In the genomic region with DNA sequence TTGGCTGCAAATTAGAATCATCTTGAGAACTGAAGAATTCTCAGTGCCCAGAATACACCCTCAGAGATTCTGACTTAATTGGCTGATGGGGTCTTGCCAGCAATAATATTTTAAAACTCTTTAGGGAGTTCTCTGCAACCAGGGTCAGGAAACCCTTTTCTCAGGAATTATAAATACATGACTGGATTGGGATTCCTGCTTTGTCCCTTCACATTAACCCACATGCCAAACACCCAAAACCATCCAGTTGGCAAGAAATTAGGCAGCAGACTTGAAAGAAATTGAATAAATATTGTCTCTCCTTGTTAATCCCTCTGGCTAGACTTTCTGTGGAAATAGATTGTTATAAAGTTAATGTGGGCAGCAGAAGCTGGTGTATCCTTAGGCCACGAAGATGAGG, we compare ENCODE assay signal across 26 cellular contexts.
"Had no signal": no experiment of that assay in that cellular context is flagged by ENCODE, and none has a peak within 500 bp of the region (broad histone marks: within the 10 kb centered on the region; RNA-seq: fewer than 3 reads in every experiment).

No MANE protein-coding gene starts in this region.

- H3K4me1 Mint-ChIP-seq: activated B cell treated with CpG ODN at 0.5 μM for 24 hours; activated CD4-positive, alpha-beta T cell treated with anti-CD3 and anti-CD28 coated beads, Interleukin-2, amount 10 ng/mL, durations not matched to agents 24 days and 14 days; activated CD8-positive, alpha-beta memory T cell treated with anti-CD3 and anti-CD28 coated beads, Interleukin-2, amount 10 ng/mL, durations not matched to agents 7 days and 5 days had no signal

- H3K9me3 Mint-ChIP-seq: activated B cell treated with CpG ODN at 0.5 μM for 24 hours had no signal

- H3K4me3 Mint-ChIP-seq: activated B cell treated with CpG ODN at 0.5 μM for 24 hours; activated CD4-positive, alpha-beta T cell treated with anti-CD3 and anti-CD28 coated beads, Interleukin-2, amount 10 ng/mL, durations not matched to agents 24 days and 14 days; activated CD8-positive, alpha-beta memory T cell treated with anti-CD3 and anti-CD28 coated beads, Interleukin-2, amount 10 ng/mL, durations not matched to agents 7 days and 5 days; activated naive CD4-positive, alpha-beta T cell treated with anti-CD3 and anti-CD28 coated beads for 36 hours; activated naive CD8-positive, alpha-beta T cell; activated T-cell treated with anti-CD3 and anti-CD28 coated beads, Interleukin-2, amount 50 U/mL, for 24 hours; activated T-helper 1 cell treated with anti-CD3 and anti-CD28 coated beads, Interleukin-12 subunit alpha, Interleukin-12 subunit beta, Interleukin-2, Interleukin-4 antibody, amounts not matched to agents 30 ng/mL and 10 ng/mL and 1 ng/mL, durations not matched to agents 14 hours and 24 hours and 36 hours had no signal

- H3K27me3 Mint-ChIP-seq: activated B cell treated with CpG ODN at 0.5 μM for 24 hours; activated CD4-positive, alpha-beta T cell treated with anti-CD3 and anti-CD28 coated beads, Interleukin-2, amount 10 ng/mL, durations not matched to agents 24 days and 14 days; activated CD8-positive, alpha-beta memory T cell treated with anti-CD3 and anti-CD28 coated beads, Interleukin-2, amount 10 ng/mL, durations not matched to agents 7 days and 5 days had no signal

- H3K4me3 ChIP-seq: cardiac muscle cell, SJCRH30 had no signal

- ATAC-seq: activated CD8-positive, alpha-beta memory T cell treated with anti-CD3 and anti-CD28 coated beads, Interleukin-2, amount 10 ng/mL, durations not matched to agents 7 days and 5 days; Panc1 had no signal

- H3K36me3 Mint-ChIP-seq: activated CD8-positive, alpha-beta memory T cell treated with anti-CD3 and anti-CD28 coated beads, Interleukin-2, amount 10 ng/mL, durations not matched to agents 7 days and 5 days; activated naive CD8-positive, alpha-beta T cell had no signal

- H3K27ac Mint-ChIP-seq: activated B cell treated with CpG ODN at 0.5 μM for 24 hours; activated CD4-positive, alpha-beta T cell treated with anti-CD3 and anti-CD28 coated beads, Interleukin-2, amount 10 ng/mL, durations not matched to agents 24 days and 14 days; activated CD8-positive, alpha-beta memory T cell treated with anti-CD3 and anti-CD28 coated beads, Interleukin-2, amount 10 ng/mL, durations not matched to agents 7 days and 5 days; activated naive CD4-positive, alpha-beta T cell treated with anti-CD3 and anti-CD28 coated beads for 36 hours; activated naive CD8-positive, alpha-beta T cell; activated T-cell treated with anti-CD3 and anti-CD28 coated beads, Interleukin-2, amount 50 U/mL, for 24 hours; activated T-helper 1 cell treated with anti-CD3 and anti-CD28 coated beads, Interleukin-12 subunit alpha, Interleukin-12 subunit beta, Interleukin-2, Interleukin-4 antibody, amounts not matched to agents 30 ng/mL and 10 ng/mL and 1 ng/mL, durations not matched to agents 14 hours and 24 hours and 36 hours had no signal

- DNase-seq: activated B cell treated with CpG ODN at 0.5 μM for 24 hours; activated CD4-positive, alpha-beta T cell treated with anti-CD3 and anti-CD28 coated beads for 1 hour; activated CD4-positive, alpha-beta T cell treated with anti-CD3 and anti-CD28 coated beads, Interleukin-2, amount 10 ng/mL, durations not matched to agents 24 days and 14 days; activated CD4-positive, alpha-beta T cell treated with anti-CD3 and anti-CD28 coated beads, Interleukin-2, amount 50 U/mL, for 48 hours; activated CD8-positive, alpha-beta memory T cell treated with anti-CD3 and anti-CD28 coated beads, Interleukin-2, amount 10 ng/mL, durations not matched to agents 7 days and 5 days; activated gamma-delta T cell; activated naive CD4-positive, alpha-beta T cell treated with anti-CD3 and anti-CD28 coated beads for 36 hours; activated T-cell treated with anti-CD3 and anti-CD28 coated beads, Interleukin-2, amount 50 U/mL, for 24 hours; amygdala; brain microvascular endothelial cell; KG1; NCI-H1092 treated with DMSO at 0.1 percent for 48 hours; NCI-H1417 treated with DMSO at 0.1 percent for 48 hours; NCI-H1694; NCI-H2029; NCI-H510A treated with DMSO at 0.1 percent for 48 hours; NCI-H69; NK-92 treated with Interleukin-12 subunit alpha and Interleukin-12 subunit beta, amount 100 ng/mL, for 24 hours; OCI-M1; Right ventricle myocardium superior; SJCRH30; SK-N-SH had no signal
